In genomic region chr12:111270128-111270651, GRCh38 we compare ENCODE assay signal across 19 cellular contexts.
A peak's percentile ranks its signal among the peaks of the same experiment; 100 is the strongest.
DNase-seq lines count a peak whose midpoint lies in the region; ATAC-seq, FAIRE-seq and TF ChIP-seq lines count a peak whose summit lies in the region.
"Had no signal": no experiment of that assay in that cellular context is flagged by ENCODE, and none has a peak within 500 bp of the region (broad histone marks: within the 10 kb centered on the region; RNA-seq: fewer than 3 reads in every experiment).

No MANE protein-coding gene starts in this region.

- ATAC-seq in HG02973 (IDR thresholded peaks at IDR 0.05; ENCODE audit: unreplicated experiment), result no peak
- ATAC-seq: Panc1 had no signal

- peak overlapping the region; percentile 22 for H3K4me2 ChIP-seq in keratinocyte (ENCODE audit: control insufficient read depth, extremely low read depth, insufficient read depth, low read depth, low read length)

- H3K4me1 ChIP-seq in keratinocyte (ENCODE audit: control insufficient read depth, extremely low read depth, insufficient read depth, low read length), result no peaks in the 10 kb centered on the region

- no peaks in the 10 kb centered on the region for H3K9me3 ChIP-seq in keratinocyte (ENCODE audit: control insufficient read depth, low read depth, low read length)

- no peak overlapping the region for H3K27ac ChIP-seq in keratinocyte (ENCODE audit: control insufficient read depth, insufficient read depth, low read length)
- H3K27ac ChIP-seq: HL-60, SK-N-MC had no signal

- FAIRE-seq in keratinocyte (lab: Jason Lieb, UNC), result peak; percentile 20
- FAIRE-seq: GM19239, H54, HTR-8/SVneo had no signal

- no peak overlapping the region for H2AFZ ChIP-seq in keratinocyte (ENCODE audit: control insufficient read depth, low read length)

- no peaks in the 10 kb centered on the region for H3K9me1 ChIP-seq in keratinocyte (ENCODE audit: control insufficient read depth, extremely low read depth, insufficient read depth, low read length)

- H3K4me3 ChIP-seq in keratinocyte (ENCODE audit: control insufficient read depth in 2 of 3, extremely low read depth in 1 of 3, insufficient read depth in 2 of 3, low read depth in 1 of 3, low read length in 3 of 3), result no peak overlapping the region
- H3K4me3 ChIP-seq: SK-N-MC had no signal

- H3K9ac ChIP-seq in keratinocyte (ENCODE audit: control insufficient read depth, extremely low read depth, insufficient read depth, low read length), result no peak overlapping the region

- H4K20me1 ChIP-seq in keratinocyte (ENCODE audit: control insufficient read depth, extremely low read depth, insufficient read depth, low read length), result no peaks in the 10 kb centered on the region

- peaks cover 20% of the 10 kb centered on the region for H3K27me3 ChIP-seq in keratinocyte (ENCODE audit: control insufficient read depth, extremely low read depth, insufficient read depth, low read length)

- dilution Hi-C loops in keratinocyte (cut with MboI; ENCODE audit: extremely low pct_ligation_motif_present, low sequenced_read_pairs), result no loop called here

- peak; percentile 54 for DNase-seq in NCI-H1105 treated with DMSO at 0.1 percent for 48 hours (lab: John Stamatoyannopoulos, UW)
- peak; percentile 28 to 61 for DNase-seq in NOMO-1 (lab: John Stamatoyannopoulos, UW; ENCODE audit: unreplicated experiment in 2 of 2)
- no peak for DNase-seq in keratinocyte (ENCODE audit: low read depth, low spot score)
- DNase-seq in posterior vena cava (ENCODE audit: low spot score), result no peak
- no peak for DNase-seq in pons (ENCODE audit: low spot score)
- DNase-seq in medulla oblongata (ENCODE audit: extremely low spot score), result no peak
- DNase-seq: CD4-positive, CD25-positive, alpha-beta regulatory T cell; DMS53; NCI-H1436 treated with DMSO at 0.1 percent for 48 hours; NCI-H226; NCI-H526; Right ventricle myocardium superior had no signal

- H3K36me3 ChIP-seq in keratinocyte (ENCODE audit: control insufficient read depth in 2 of 2, extremely low read depth in 1 of 2, insufficient read depth in 2 of 2, low read length in 2 of 2), result no peaks in the 10 kb centered on the region

- H3K79me2 ChIP-seq in keratinocyte (ENCODE audit: control insufficient read depth, insufficient read depth, low read length), result no peaks in the 10 kb centered on the region

- intact Hi-C loops in posterior vena cava (cut with DNase I), result no loop called here

- no peak for TF ChIP-seq CTCF in keratinocyte (optimal IDR thresholded peaks at IDR 0.05 in 1 of 3, IDR thresholded peaks at IDR 0.05 in 1 of 3, conservative IDR thresholded peaks at IDR 0.05 in 1 of 3; ENCODE audit: extremely low read depth in 1 of 3, insufficient read depth in 2 of 3, low read length in 3 of 3)

Comparison
In these comparisons a context has a peak if more than half of its experiments do, and no peak if none do; other contexts are left out.
1. DNase-seq: peak in NCI-H1105 treated with DMSO at 0.1 percent for 48 hours (single experiment) and NOMO-1 (2 of 2); none in keratinocyte (single experiment), posterior vena cava (single experiment), pons (single experiment) and medulla oblongata (single experiment).